3 cellular contexts compared by ENCODE assay signal in genomic region chr15:66900586-66901310, GRCh38.
TF ChIP-seq lines count a peak whose summit lies in the region.

No MANE protein-coding gene starts in this region.

TF ChIP-seq in SK-N-SH, 30 proteins besides CTCF, POLR2A, EP300 and RAD21:
- TF ChIP-seq ZBTB33 (IDR thresholded peaks at IDR 0.05; ENCODE audit: borderline replicate concordance, low read depth) (no peak), ELF1 (IDR thresholded peaks at IDR 0.05) (no peak), USF2 (IDR thresholded peaks at IDR 0.05; ENCODE audit: borderline replicate concordance, low read depth, low read length) (no peak), GATA2 (CRISPR knock-in tag; IDR thresholded peaks at IDR 0.05) (no peak), MEF2A (IDR thresholded peaks at IDR 0.05; ENCODE audit: borderline replicate concordance, low read depth) (no peak), YY1 (IDR thresholded peaks at IDR 0.05; ENCODE audit: low read depth) (no peak), MXI1 (IDR thresholded peaks at IDR 0.05; ENCODE audit: low read depth, low read length) (no peak), TCF12 (IDR thresholded peaks at IDR 0.05) (no peak), USF1 (IDR thresholded peaks at IDR 0.05; ENCODE audit: borderline replicate concordance, low read depth) (no peak), RCOR1 (IDR thresholded peaks at IDR 0.05; ENCODE audit: low read length) (no peak), JUND (IDR thresholded peaks at IDR 0.05) (no peak), NFIC (IDR thresholded peaks at IDR 0.05; ENCODE audit: borderline replicate concordance) (no peak), TEAD4 (IDR thresholded peaks at IDR 0.05; ENCODE audit: borderline replicate concordance, insufficient read depth) (no peak), GABPA (IDR thresholded peaks at IDR 0.05; ENCODE audit: low read depth) (no peak), RXRA (IDR thresholded peaks at IDR 0.05; ENCODE audit: borderline replicate concordance, low read depth) (no peak), FOSL2 (IDR thresholded peaks at IDR 0.05; ENCODE audit: borderline replicate concordance, low read depth) (no peak), CHD2 (IDR thresholded peaks at IDR 0.05; ENCODE audit: low read length, partially characterized antibody) (no peak)
- TF ChIP-seq, protein P1, sequence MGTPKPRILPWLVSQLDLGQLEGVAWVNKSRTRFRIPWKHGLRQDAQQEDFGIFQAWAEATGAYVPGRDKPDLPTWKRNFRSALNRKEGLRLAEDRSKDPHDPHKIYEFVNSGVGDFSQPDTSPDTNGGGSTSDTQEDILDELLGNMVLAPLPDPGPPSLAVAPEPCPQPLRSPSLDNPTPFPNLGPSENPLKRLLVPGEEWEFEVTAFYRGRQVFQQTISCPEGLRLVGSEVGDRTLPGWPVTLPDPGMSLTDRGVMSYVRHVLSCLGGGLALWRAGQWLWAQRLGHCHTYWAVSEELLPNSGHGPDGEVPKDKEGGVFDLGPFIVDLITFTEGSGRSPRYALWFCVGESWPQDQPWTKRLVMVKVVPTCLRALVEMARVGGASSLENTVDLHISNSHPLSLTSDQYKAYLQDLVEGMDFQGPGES (IDR thresholded peaks at IDR 0.05; ENCODE audit: low read depth, low read length) = no peak

TF ChIP-seq in SK-N-SH treated with all-trans-retinoic acid at 6 μM for 48 hours, 23 proteins besides CTCF, POLR2A, EP300 and RAD21:
- TF ChIP-seq OSR1 (CRISPR knock-in tag; IDR thresholded peaks at IDR 0.05) = no peak
- no peak for TF ChIP-seq BACH2 (CRISPR knock-in tag; IDR thresholded peaks at IDR 0.05; ENCODE audit: borderline replicate concordance)
- no peak for TF ChIP-seq TCF4 (CRISPR knock-in tag; IDR thresholded peaks at IDR 0.05; ENCODE audit: borderline replicate concordance)
- TF ChIP-seq TOX (CRISPR knock-in tag; IDR thresholded peaks at IDR 0.05; ENCODE audit: borderline replicate concordance) = no peak
- no peak for TF ChIP-seq POU6F1 (CRISPR knock-in tag; IDR thresholded peaks at IDR 0.05; ENCODE audit: borderline replicate concordance, low read depth)
- no peak for TF ChIP-seq ZFP3 (CRISPR knock-in tag; IDR thresholded peaks at IDR 0.05)
- TF ChIP-seq CSDC2 (CRISPR knock-in tag; IDR thresholded peaks at IDR 0.05) = no peak
- TF ChIP-seq ARNTL (CRISPR knock-in tag; IDR thresholded peaks at IDR 0.05; ENCODE audit: borderline replicate concordance, low read depth) = no peak
- TF ChIP-seq TSHZ2 (CRISPR knock-in tag; IDR thresholded peaks at IDR 0.05) = no peak
- TF ChIP-seq ESRRG (CRISPR knock-in tag; IDR thresholded peaks at IDR 0.05) = no peak
- TF ChIP-seq SNAI2 (CRISPR knock-in tag; IDR thresholded peaks at IDR 0.05) = no peak
- no peak for TF ChIP-seq RARB (CRISPR knock-in tag; IDR thresholded peaks at IDR 0.05)
- TF ChIP-seq GLIS3 (CRISPR knock-in tag; IDR thresholded peaks at IDR 0.05) = no peak

TF ChIP-seq in endothelial cell of umbilical vein, 7 proteins besides CTCF, POLR2A, EP300 and RAD21:
- TF ChIP-seq GATA2 (IDR thresholded peaks at IDR 0.05; ENCODE audit: insufficient read depth, insufficient read length, low read depth, low read length) (no peak), MAX (IDR thresholded peaks at IDR 0.05; ENCODE audit: insufficient read depth, insufficient read length) (no peak), FOS (IDR thresholded peaks at IDR 0.05; ENCODE audit: borderline replicate concordance, insufficient read depth, low read length) (no peak), MYC (IDR thresholded peaks at IDR 0.05; ENCODE audit: low read depth, low read length) (no peak), EZH2 (IDR thresholded peaks at IDR 0.05; ENCODE audit: borderline replicate concordance, low read depth, low read length, severe bottlenecking) (no peak), JUN (IDR thresholded peaks at IDR 0.05; ENCODE audit: borderline replicate concordance, insufficient read depth, insufficient read length, low read depth) (no peak), POLR2AphosphoS5 (IDR thresholded peaks at IDR 0.05; ENCODE audit: insufficient read depth, low read depth, low read length) (no peak)
